8 cellular contexts compared by ENCODE assay signal in the genomic region with DNA sequence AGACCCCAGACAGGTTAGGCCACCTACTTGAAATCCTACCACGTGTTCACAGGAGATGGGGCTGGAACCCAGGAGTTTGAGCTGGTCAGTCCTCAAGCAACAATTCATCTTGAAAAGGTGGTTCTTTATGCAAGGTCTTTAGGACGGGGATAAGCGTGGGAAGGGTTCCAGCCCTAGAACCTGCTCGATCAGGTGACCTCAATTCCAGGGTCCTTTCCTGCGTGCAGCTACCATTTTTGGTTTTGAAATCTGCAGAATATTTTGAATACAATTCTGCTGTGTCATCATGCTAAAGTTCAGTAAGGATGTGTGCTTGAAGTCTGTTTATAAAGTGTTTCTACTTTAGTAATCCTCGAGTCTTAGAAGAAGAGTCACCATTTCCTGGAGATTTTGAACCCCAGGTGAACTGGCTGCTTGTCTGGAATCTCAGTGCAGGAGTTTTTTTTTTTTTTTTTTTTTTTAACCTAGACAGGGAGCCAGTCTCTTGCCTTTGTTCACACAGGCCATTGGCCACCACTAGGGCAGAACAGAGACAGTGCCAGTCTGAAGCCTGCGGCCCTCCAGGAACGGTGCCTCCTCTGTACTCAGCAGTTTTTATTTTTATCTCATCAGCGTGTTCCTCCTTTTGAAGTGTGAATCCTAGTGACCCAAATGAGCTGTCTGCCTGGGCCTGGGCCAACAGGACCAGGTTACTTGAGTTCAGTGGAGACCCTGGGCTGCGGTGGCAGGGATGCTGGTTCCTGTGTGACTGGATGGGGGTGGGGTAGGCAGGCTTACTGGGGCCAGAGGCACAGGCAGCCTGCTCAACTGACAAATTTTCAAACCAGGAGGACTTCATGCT. TPM values are rescaled to one million over a fixed set of nuclear protein-coding genes. Genes with fewer than 3 reads are reported as not detected.
DNase-seq lines count a peak whose midpoint lies in the region; ATAC-seq, FAIRE-seq and TF ChIP-seq lines count a peak whose summit lies in the region.

No MANE protein-coding gene starts in this region.

- H3F3A ChIP-seq in GM23248 (ENCODE audit: insufficient read depth), result peaks cover 14% of the 10 kb centered on the region

- no peak overlapping the region for H3K4me3 ChIP-seq in GM23248

- peaks cover 44 to 61% (median 55%) of the 10 kb centered on the region in 3 donors for H3K4me1 Mint-ChIP-seq in T-cell

- DNase-seq in GM23248, result peak; percentile 82
- peak in 28 of 34 experiments; percentile 8 to 58 (median 24) for DNase-seq in T-cell
- DNase-seq in fibroblast of gingiva (ENCODE audit: low read depth), result peak; percentile 29
- DNase-seq in omental fat pad (ENCODE audit: low spot score), result no peak
- no peak for DNase-seq in retina
- DNase-seq in SHP77 (lab: John Stamatoyannopoulos, UW), result no peak
- no peak for DNase-seq in GM12891 (ENCODE audit: insufficient read length, low spot score)
- DNase-seq in GM20000 (ENCODE audit: low spot score), result no peak

- no peaks in the 10 kb centered on the region for H3K36me3 ChIP-seq in GM23248 (ENCODE audit: low read depth)

- H3K36me3 Mint-ChIP-seq in T-cell, result no peaks in the 10 kb centered on the region

- ATAC-seq in T-cell (replicated peaks in 1 of 4) (peak; percentile 37 to 61 (median 46)), omental fat pad (ENCODE audit: low FRiP score) (peak; percentile 35)

- TF ChIP-seq POLR2A in GM12891 (IDR thresholded peaks at IDR 0.05; ENCODE audit: low read depth, low read length), result no peak

- 36 to 40% methylated on average over 10 of the region's 10 CpGs for WGBS in GM23248 (ENCODE audit: low coverage in 1 of 2, low lambda C conversion rate in 2 of 2, missing lambda C conversion rate in 2 of 2), 2 experiments

- no peaks in the 10 kb centered on the region for H3K9me3 ChIP-seq in GM23248 (ENCODE audit: low read depth)

- H3K27me3 ChIP-seq in GM23248 (replicated peaks; ENCODE audit: insufficient read depth), result no peaks in the 10 kb centered on the region

- H3K79me2 ChIP-seq in GM23248 (ENCODE audit: insufficient read depth), result no peaks in the 10 kb centered on the region

- H3K9me2 ChIP-seq in GM23248 (ENCODE audit: insufficient read depth), result no peaks in the 10 kb centered on the region

- H3K9ac ChIP-seq in GM23248, result peak overlapping the region; percentile 20; the same call in 1 of the 2 replicates

- TF ChIP-seq CTCF in omental fat pad (IDR thresholded peaks at IDR 0.05) (no peak), GM20000 (IDR thresholded peaks at IDR 0.05; ENCODE audit: extremely low read depth, missing control alignments) (no peak)

- peak overlapping the region; percentile 43 to 68 for H3K27ac Mint-ChIP-seq in T-cell

- peaks cover 19% of the 10 kb centered on the region for H3K4me1 ChIP-seq in GM23248 (ENCODE audit: insufficient read depth)

- in situ Hi-C loops in GM23248 (cut with MboI), result no loop called here

- peak overlapping the region in 1 of 3 donors; percentile 22 for H3K4me3 Mint-ChIP-seq in T-cell

- H3K27ac ChIP-seq in GM23248, result peak overlapping the region; percentile 47

- CTCF ChIA-PET in T-cell (lab: Charles Lee), result interaction anchor here in 1 of 2 donors (0.8 kb wide), 1 partner anchor 126 kb away, joined by 7 read pairs; no protein-coding TSS in a partner anchor

- no peaks in the 10 kb centered on the region for H4K20me1 ChIP-seq in GM23248 (ENCODE audit: insufficient read depth)

- POLR2A ChIA-PET in T-cell (lab: Charles Lee), result interaction anchor here in 1 of 2 donors (0.7 to 1.0 kb wide), 2 partner anchors 12 to 49 kb away, joined by 3 to 6 read pairs; no protein-coding TSS in a partner anchor

- no peaks in the 10 kb centered on the region for H3K9me3 Mint-ChIP-seq in T-cell

- peak overlapping the region; percentile 21 for H2AFZ ChIP-seq in GM23248

- no peaks in the 10 kb centered on the region for H3K27me3 Mint-ChIP-seq in T-cell

- peak overlapping the region; percentile 59 for H3K4me2 ChIP-seq in GM23248 (ENCODE audit: unreplicated experiment)

- FAIRE-seq in GM12891 (lab: Jason Lieb, UNC), result no peak

TF ChIP-seq in GM12891, 5 proteins besides CTCF, POLR2A, EP300 and RAD21:
- no peak for TF ChIP-seq POU2F2 (IDR thresholded peaks at IDR 0.05; ENCODE audit: low read depth, low read length)
- no peak for TF ChIP-seq TAF1 (IDR thresholded peaks at IDR 0.05; ENCODE audit: low read depth, low read length)

RNA-seq across cellular contexts. Expression of a gene that starts 54.6 kb away (rescaled TPM):
- total RNA-seq in GM23248 (2014; rRNA removed; shearing (Covaris generic)), result 5.2 and 13.3 TPM in 2 replicates
- 1.6 and 1.9 TPM in 2 replicates for polyA plus RNA-seq in GM23248 (2016; fragmentation: Nextera tagmentation; extraction: Ambion mirVana)
- 10 to 100 TPM in 1 of 5 donors, 1 to 10 TPM in 4; 2.7 to 16.2 (median 4.2) TPM for total RNA-seq in T-cell
- 10 to 100 TPM in 3 of 4 donors, 1 to 10 TPM in 1; 6.5 to 23.0 (median 20.1) TPM for total RNA-seq in omental fat pad
- polyA plus RNA-seq in GM12891 (2012; ENCODE audit: low read depth, missing spikeins), result 0.28 TPM

Comparison
In these comparisons a context has a peak if more than half of its experiments do, and no peak if none do; other contexts are left out.
1. DNase-seq: peak in GM23248 (single experiment), T-cell (28 of 34) and fibroblast of gingiva (single experiment); none in omental fat pad (single experiment), retina (single experiment), SHP77 (0 of 2), GM12891 (single experiment) and GM20000 (single experiment).